Comparison of ENCODE assay signal across 36 cellular contexts in genomic region chr10:17439552-17439951, GRCh38. TPM values are rescaled to one million over a fixed set of nuclear protein-coding genes. Genes with fewer than 3 reads are reported as not detected.
"Had no signal": no experiment of that assay in that cellular context is flagged by ENCODE, and none has a peak within 500 bp of the region (broad histone marks: within the 10 kb centered on the region; RNA-seq: fewer than 3 reads in every experiment).

No MANE protein-coding gene starts in this region.

- H3K27ac ChIP-seq: body of pancreas, Peyer's patch, SJSA1 had no signal

- H3K9me2 ChIP-seq: SK-N-SH had no signal

- H3K9me3 ChIP-seq: body of pancreas, MG63, Peyer's patch, SJSA1, SK-N-SH had no signal

- H3K4me2 ChIP-seq: SK-N-SH had no signal

- FAIRE-seq: astrocyte, bronchial epithelial cell, TTC549 had no signal

- H3K27me3 ChIP-seq: Peyer's patch had no signal

- H3K4me1 ChIP-seq: Peyer's patch, SJSA1 had no signal

- H3K36me3 ChIP-seq: MG63, Peyer's patch, SJSA1 had no signal

- ATAC-seq: activated CD4-positive, alpha-beta T cell treated with anti-CD3 and anti-CD28 coated beads for 36 hours; activated CD4-positive, CD25-positive, alpha-beta regulatory T cell treated with anti-CD3 and anti-CD28 coated beads, Interleukin-2, amount 50 U/mL, for 24 hours; activated CD8-positive, alpha-beta T cell treated with anti-CD3 and anti-CD28 coated beads, Interleukin-2, amount 10 ng/mL, durations not matched to agents 7 days and 5 days; body of pancreas; PC-3; WTC11 had no signal

- DNase-seq: activated CD4-positive, alpha-beta T cell treated with anti-CD3 and anti-CD28 coated beads for 36 hours; activated CD4-positive, alpha-beta T cell treated with anti-CD3 and anti-CD28 coated beads, Interleukin-2, amount 10 ng/mL, durations not matched to agents 7 days and 5 days; activated CD4-positive, alpha-beta T cell treated with anti-CD3 and anti-CD28 coated beads, Interleukin-2, amount 50 U/mL, for 48 hours; activated CD8-positive, alpha-beta T cell treated with anti-CD3 and anti-CD28 coated beads, Interleukin-2, amount 10 ng/mL, durations not matched to agents 7 days and 5 days; activated gamma-delta T cell; activated naive CD4-positive, alpha-beta T cell treated with Interleukin-2 at 50 U/mL for 16 hours; activated naive CD8-positive, alpha-beta T cell treated with anti-CD3 and anti-CD28 coated beads, Interleukin-2, amount 10 ng/mL, durations not matched to agents 7 days and 5 days; activated T-cell treated with anti-CD3 and anti-CD28 coated beads, Interleukin-2, amount 50 U/mL, for 24 hours; amygdala; body of pancreas; caudate nucleus; Kasumi-1; KG1; MG63; MV-4-11; NCI-H1092; NCI-H1436 treated with DMSO at 0.1 percent for 48 hours; NCI-H1694 treated with DMSO at 0.1 percent for 48 hours; NCI-H2029; NCI-H2171; NCI-H510A; NCI-H526; NCI-H748 treated with DMSO at 0.1 percent for 48 hours; NK-92 treated with Interleukin-12 subunit alpha and Interleukin-12 subunit beta, amount 100 ng/mL, for 24 hours; PC-3; Peyer's patch; RPMI8226; SHP77 treated with DMSO at 0.1 percent for 48 hours; SK-N-SH had no signal

- H3K9ac ChIP-seq: SK-N-SH had no signal

- H3K4me3 ChIP-seq: body of pancreas, MG63, Peyer's patch, SJSA1 had no signal

RNA-seq across cellular contexts. Expression of gene ST8SIA6, which starts 14.8 kb away (rescaled TPM):
- total RNA-seq: activated CD4-positive, alpha-beta T cell treated with anti-CD3 and anti-CD28 coated beads for 36 hours; activated CD8-positive, alpha-beta T cell treated with anti-CD3 and anti-CD28 coated beads, Interleukin-2, amount 10 ng/mL, durations not matched to agents 7 days and 5 days; activated T-helper 2 cell treated with anti-CD3 and anti-CD28 coated beads, Interferon-gamma antibody, Interleukin-2, Interleukin-4, amounts not matched to agents 10 μg/mL and 5 μg/mL and 100 μg/mL, durations not matched to agents 14 hours and 24 hours and 36 hours; astrocyte; body of pancreas; PC-3; Peyer's patch had no signal
